ENCODE assay signal across 12 cellular contexts in the genomic region with DNA sequence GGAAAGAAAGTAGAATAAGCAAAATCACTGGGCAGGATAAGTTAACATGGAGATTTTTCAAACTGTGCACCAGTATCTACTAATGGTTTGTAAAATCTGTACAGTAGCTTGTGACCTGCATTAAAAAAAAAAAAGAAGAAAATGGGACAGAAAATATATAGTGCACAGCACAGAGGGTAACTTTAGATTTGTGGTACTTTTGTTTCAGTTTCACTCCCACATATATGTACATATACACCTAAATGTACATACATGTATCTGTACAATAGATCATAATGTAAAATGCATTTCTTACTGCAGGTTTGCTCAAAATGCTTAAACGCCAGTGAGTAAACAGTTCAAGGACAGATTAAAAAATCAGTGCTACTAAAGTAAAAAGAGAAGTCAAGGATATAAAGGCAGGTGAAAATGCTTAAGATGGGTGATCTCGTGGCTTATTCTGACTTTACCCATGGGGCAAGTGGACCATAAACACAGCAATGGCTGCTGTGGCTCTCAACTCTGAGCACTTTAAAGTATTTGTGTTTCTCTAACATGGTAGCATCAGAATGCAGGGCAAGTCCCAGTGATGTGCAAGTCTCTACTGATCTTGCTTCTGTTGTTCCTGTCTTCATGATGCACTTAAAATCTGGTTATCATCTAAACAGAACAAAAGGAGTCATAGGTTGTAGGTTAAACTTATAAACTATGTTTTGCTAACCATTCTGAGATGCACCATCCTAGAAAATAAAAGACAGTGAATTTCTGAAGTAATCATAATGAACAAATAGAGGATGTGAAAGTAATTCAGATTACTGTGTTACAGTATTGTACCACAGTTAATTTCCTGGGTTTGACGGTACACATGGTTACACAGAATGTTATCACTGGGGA.
A peak's percentile ranks its signal among the peaks of the same experiment; 100 is the strongest.
DNase-seq lines count a peak whose midpoint lies in the region; ATAC-seq and TF ChIP-seq lines count a peak whose summit lies in the region.
"Had no signal": no experiment of that assay in that cellular context is flagged by ENCODE, and none has a peak within 500 bp of the region (broad histone marks: within the 10 kb centered on the region; RNA-seq: fewer than 3 reads in every experiment).

No MANE protein-coding gene starts in this region.

- peaks cover 23% of the 10 kb centered on the region for H3K9me3 Mint-ChIP-seq in Caco-2 (ENCODE audit: unreplicated experiment)
- H3K9me3 Mint-ChIP-seq in natural killer cell treated with Interleukin-12 subunit alpha and Interleukin-12 subunit beta and Interleukin-15 and Interleukin-18, amount 100 ng/mL, for 72 hours, result no peaks in the 10 kb centered on the region

- TF ChIP-seq CTCF in Caco-2 (IDR thresholded peaks at IDR 0.05; ENCODE audit: insufficient read depth in 1 of 2, low read depth in 1 of 2, low read length in 1 of 2, severe bottlenecking in 1 of 2, unreplicated experiment in 1 of 2), result no peak

- H3K4me1 ChIP-seq in Caco-2, result no peaks in the 10 kb centered on the region

- H3K27ac Mint-ChIP-seq in Caco-2 (ENCODE audit: unreplicated experiment), result no peak overlapping the region
- H3K27ac Mint-ChIP-seq in natural killer cell treated with Interleukin-12 subunit alpha and Interleukin-12 subunit beta and Interleukin-15 and Interleukin-18, amount 100 ng/mL, for 72 hours, result no peak overlapping the region

- CTCF ChIA-PET in Caco-2 (lab: Charles Lee), result no interaction called here

- H3K36me3 Mint-ChIP-seq in Caco-2 (ENCODE audit: insufficient read depth, unreplicated experiment), result peaks cover 6% of the 10 kb centered on the region
- H3K36me3 Mint-ChIP-seq in natural killer cell treated with Interleukin-12 subunit alpha and Interleukin-12 subunit beta and Interleukin-15 and Interleukin-18, amount 100 ng/mL, for 72 hours, result no peaks in the 10 kb centered on the region

- peak; percentile 14 for DNase-seq in germinal center (ENCODE audit: low spot score)
- DNase-seq in Caco-2, result no peak
- DNase-seq in inferior parietal cortex (ENCODE audit: extremely low spot score), result no peak
- no peak for DNase-seq in activated CD4-positive, alpha-beta T cell treated with anti-CD3 and anti-CD28 coated beads for 4 hours
- no peak for DNase-seq in natural killer cell treated with Interleukin-12 subunit alpha and Interleukin-12 subunit beta and Interleukin-15 and Interleukin-18, amount 100 ng/mL, for 72 hours (ENCODE audit: low spot score)
- DNase-seq: left cardiac atrium, NCI-H1694 treated with DMSO at 0.1 percent for 48 hours, right cardiac atrium, Right ventricle myocardium superior had no signal

- ATAC-seq in GM18868 (IDR thresholded peaks at IDR 0.05; ENCODE audit: unreplicated experiment) (peak; percentile 98), GM21723 (IDR thresholded peaks at IDR 0.05; ENCODE audit: unreplicated experiment) (peak; percentile 96), HG03280 (IDR thresholded peaks at IDR 0.05; ENCODE audit: unreplicated experiment) (peak; percentile 97)
- ATAC-seq in natural killer cell treated with Interleukin-12 subunit alpha and Interleukin-12 subunit beta and Interleukin-15 and Interleukin-18, amount 100 ng/mL, for 72 hours, result no peak
- ATAC-seq: right cardiac atrium had no signal

- H3K27me3 ChIP-seq in Caco-2 (replicated peaks; ENCODE audit: control insufficient read depth, insufficient read depth, low read length), result no peaks in the 10 kb centered on the region

- peaks cover 15% of the 10 kb centered on the region for H3K4me1 Mint-ChIP-seq in Caco-2 (ENCODE audit: low read depth, unreplicated experiment)
- H3K4me1 Mint-ChIP-seq in natural killer cell treated with Interleukin-12 subunit alpha and Interleukin-12 subunit beta and Interleukin-15 and Interleukin-18, amount 100 ng/mL, for 72 hours (ENCODE audit: low read depth in 2 of 2), result peaks cover 3 to 13% of the 10 kb centered on the region in 2 donors

- intact Hi-C loops in Caco-2 (cut with micrococcal nuclease; ENCODE audit: unreplicated experiment), result loop anchor here (2.0 kb wide), 1 partner anchor 26 kb away; no protein-coding TSS in a partner anchor

- H3K36me3 ChIP-seq in Caco-2 (ENCODE audit: control insufficient read depth, insufficient read depth, low read length), result no peaks in the 10 kb centered on the region

- no TSS peak for BruUV-seq in Caco-2 (replicated peaks; lab: Mats Ljungman, UMichigan)

- H3K27me3 Mint-ChIP-seq in Caco-2 (ENCODE audit: insufficient read depth, unreplicated experiment), result no peaks in the 10 kb centered on the region
- no peaks in the 10 kb centered on the region for H3K27me3 Mint-ChIP-seq in natural killer cell treated with Interleukin-12 subunit alpha and Interleukin-12 subunit beta and Interleukin-15 and Interleukin-18, amount 100 ng/mL, for 72 hours

- H3K4me3 ChIP-seq in Caco-2 (ENCODE audit: low read depth, low read length), result no peak overlapping the region

- H3K4me3 Mint-ChIP-seq in Caco-2 (ENCODE audit: unreplicated experiment), result no peak overlapping the region
- no peak overlapping the region for H3K4me3 Mint-ChIP-seq in natural killer cell treated with Interleukin-12 subunit alpha and Interleukin-12 subunit beta and Interleukin-15 and Interleukin-18, amount 100 ng/mL, for 72 hours

- no peaks in the 10 kb centered on the region for H3K9me3 ChIP-seq in Caco-2

- POLR2A ChIA-PET in Caco-2 (lab: Charles Lee), result no interaction called here

Comparison
In these comparisons a context has a peak if more than half of its experiments do, and no peak if none do; other contexts are left out.
1. ATAC-seq: peak in GM18868 (single experiment), GM21723 (single experiment) and HG03280 (single experiment); none in natural killer cell treated with Interleukin-12 subunit alpha and Interleukin-12 subunit beta and Interleukin-15 and Interleukin-18, amount 100 ng/mL, for 72 hours (0 of 2).